Comparison of ENCODE assay signal across 10 cellular contexts in the genomic region with DNA sequence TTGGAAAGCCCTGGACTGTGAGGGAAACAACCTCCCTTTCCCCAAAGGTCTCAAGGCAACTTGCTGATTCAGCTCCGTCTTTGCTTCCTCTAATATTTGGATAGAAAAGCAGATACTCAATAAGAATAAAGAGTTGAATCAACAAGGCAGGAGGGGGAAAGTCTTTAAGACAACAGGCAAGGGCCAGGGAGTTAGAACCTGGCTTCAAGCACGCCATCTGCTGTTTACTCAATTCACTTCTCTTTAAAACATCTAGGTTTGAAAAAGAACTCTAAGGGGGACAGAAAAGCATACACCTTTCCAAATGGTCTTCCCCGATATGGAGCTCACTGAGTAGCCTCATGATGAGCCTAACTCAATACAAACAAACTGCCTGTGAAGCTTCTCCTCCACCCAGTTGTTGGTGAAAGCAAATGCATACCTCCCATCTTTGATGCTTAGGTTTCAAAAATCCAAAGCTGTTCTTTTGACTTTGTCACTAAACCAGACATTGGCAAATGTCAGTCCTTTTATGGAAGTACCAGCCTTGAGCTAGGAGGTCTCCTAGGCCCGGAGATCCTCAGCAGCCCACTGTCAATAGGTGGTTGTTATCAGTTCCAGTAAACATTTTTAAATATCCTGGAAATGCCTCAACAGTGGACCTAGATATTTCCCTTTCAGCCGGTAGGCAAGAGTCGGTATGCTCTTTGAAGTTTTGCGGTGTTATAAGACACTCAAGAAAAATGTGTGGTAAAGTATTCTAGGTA.
A peak's percentile ranks its signal among the peaks of the same experiment; 100 is the strongest.
DNase-seq lines count a peak whose midpoint lies in the region; ATAC-seq and TF ChIP-seq lines count a peak whose summit lies in the region.
"Had no signal": no experiment of that assay in that cellular context is flagged by ENCODE, and none has a peak within 500 bp of the region (broad histone marks: within the 10 kb centered on the region; RNA-seq: fewer than 3 reads in every experiment).

No MANE protein-coding gene starts in this region.

- peaks cover 23% of the 10 kb centered on the region for H3F3A ChIP-seq in neural progenitor cell (ENCODE audit: low read depth)

- no peak for ATAC-seq in HG02610 (IDR thresholded peaks at IDR 0.05; ENCODE audit: unreplicated experiment)
- no peak for ATAC-seq in activated T-cell treated with anti-CD3 and anti-CD28 coated beads, Interleukin-2, amount 50 U/mL, for 4 hours

- H4K20me1 ChIP-seq in neural progenitor cell (ENCODE audit: low read depth) = no peaks in the 10 kb centered on the region

- peak overlapping the region; percentile 77 for H3K27ac ChIP-seq in neural progenitor cell

- no peaks in the 10 kb centered on the region for H3K79me2 ChIP-seq in neural progenitor cell (ENCODE audit: low read depth)

- no peak overlapping the region for H3K4me3 ChIP-seq in Jurkat, Clone E6-1 (ENCODE audit: low read length)
- no peak overlapping the region for H3K4me3 ChIP-seq in neural progenitor cell
- H3K4me3 ChIP-seq: lung had no signal

- H2AFZ ChIP-seq in neural progenitor cell (replicated peaks) = no peak overlapping the region

- peaks cover 2% of the 10 kb centered on the region for H3K36me3 Mint-ChIP-seq in chondrocyte (ENCODE audit: low read depth)
- no peaks in the 10 kb centered on the region for H3K36me3 Mint-ChIP-seq in neural progenitor cell
- no peaks in the 10 kb centered on the region for H3K36me3 Mint-ChIP-seq in activated T-cell treated with anti-CD3 and anti-CD28 coated beads, Interleukin-2, amount 50 U/mL, for 24 hours (ENCODE audit: low read depth)
- no peaks in the 10 kb centered on the region for H3K36me3 Mint-ChIP-seq in activated T-cell treated with anti-CD3 and anti-CD28 coated beads, Interleukin-2, amount 50 U/mL, for 4 hours (ENCODE audit: insufficient read depth)

- H3K4me1 Mint-ChIP-seq in chondrocyte (ENCODE audit: low read depth) = peaks cover 27% of the 10 kb centered on the region
- peaks cover 53% of the 10 kb centered on the region for H3K4me1 Mint-ChIP-seq in neural progenitor cell
- H3K4me1 Mint-ChIP-seq in activated T-cell treated with anti-CD3 and anti-CD28 coated beads, Interleukin-2, amount 50 U/mL, for 24 hours (ENCODE audit: low read depth) = peaks cover 25% of the 10 kb centered on the region
- peaks cover 6% of the 10 kb centered on the region for H3K4me1 Mint-ChIP-seq in activated T-cell treated with anti-CD3 and anti-CD28 coated beads, Interleukin-2, amount 50 U/mL, for 4 hours (ENCODE audit: low read depth)

- H3K4me3 Mint-ChIP-seq in chondrocyte (ENCODE audit: unreplicated experiment) = no peak overlapping the region
- H3K4me3 Mint-ChIP-seq in neural progenitor cell = no peak overlapping the region
- H3K4me3 Mint-ChIP-seq in activated T-cell treated with anti-CD3 and anti-CD28 coated beads, Interleukin-2, amount 50 U/mL, for 24 hours = no peak overlapping the region
- no peak overlapping the region for H3K4me3 Mint-ChIP-seq in activated T-cell treated with anti-CD3 and anti-CD28 coated beads, Interleukin-2, amount 50 U/mL, for 4 hours

- H3K27me3 Mint-ChIP-seq in chondrocyte (ENCODE audit: low read depth) (no peaks in the 10 kb centered on the region), neural progenitor cell (ENCODE audit: insufficient read depth, low read depth) (no peaks in the 10 kb centered on the region)
- H3K27me3 Mint-ChIP-seq in activated T-cell treated with anti-CD3 and anti-CD28 coated beads, Interleukin-2, amount 50 U/mL, for 24 hours = no peaks in the 10 kb centered on the region
- no peaks in the 10 kb centered on the region for H3K27me3 Mint-ChIP-seq in activated T-cell treated with anti-CD3 and anti-CD28 coated beads, Interleukin-2, amount 50 U/mL, for 4 hours (ENCODE audit: low read depth)

- H3K4me1 ChIP-seq in neural progenitor cell = peaks cover 49% of the 10 kb centered on the region

- H3K4me2 ChIP-seq in neural progenitor cell = peak overlapping the region; percentile 4

- H3K9me3 ChIP-seq in neural progenitor cell (ENCODE audit: low read depth) = no peaks in the 10 kb centered on the region

- DNase-seq in ELF-1 (ENCODE audit: low read depth, low spot score) (peak; percentile 52), chondrocyte (ENCODE audit: low spot score) (no peak), neural progenitor cell (ENCODE audit: low spot score) (peak; percentile 22)
- peak; percentile 14 for DNase-seq in Jurkat, Clone E6-1 (ENCODE audit: low read depth, low spot score)
- DNase-seq in activated T-cell treated with anti-CD3 and anti-CD28 coated beads, Interleukin-2, amount 50 U/mL, for 24 hours = no peak
- no peak for DNase-seq in stimulated activated CD4-positive, alpha-beta T cell treated with anti-CD3 and anti-CD28 coated beads, Interleukin-2, amount 100 ng/mL, for 24 hours
- DNase-seq in activated T-cell treated with anti-CD3 and anti-CD28 coated beads, Interleukin-2, amount 50 U/mL, for 4 hours = no peak
- DNase-seq: amniotic stem cell had no signal

- H3K9me3 Mint-ChIP-seq in chondrocyte (ENCODE audit: low read depth) (no peaks in the 10 kb centered on the region), neural progenitor cell (no peaks in the 10 kb centered on the region)
- no peaks in the 10 kb centered on the region for H3K9me3 Mint-ChIP-seq in activated T-cell treated with anti-CD3 and anti-CD28 coated beads, Interleukin-2, amount 50 U/mL, for 24 hours
- no peaks in the 10 kb centered on the region for H3K9me3 Mint-ChIP-seq in activated T-cell treated with anti-CD3 and anti-CD28 coated beads, Interleukin-2, amount 50 U/mL, for 4 hours

- peak overlapping the region; percentile 78 for H3K27ac Mint-ChIP-seq in chondrocyte (ENCODE audit: unreplicated experiment)
- H3K27ac Mint-ChIP-seq in neural progenitor cell = peak overlapping the region; percentile 29
- no peak overlapping the region for H3K27ac Mint-ChIP-seq in activated T-cell treated with anti-CD3 and anti-CD28 coated beads, Interleukin-2, amount 50 U/mL, for 24 hours

- H3K27me3 ChIP-seq in neural progenitor cell = no peaks in the 10 kb centered on the region

- no peak overlapping the region for H3K9ac ChIP-seq in neural progenitor cell

- no peaks in the 10 kb centered on the region for H3K36me3 ChIP-seq in neural progenitor cell

- TF ChIP-seq CTCF in chondrocyte (IDR thresholded peaks at IDR 0.05) = peak; percentile 69
- TF ChIP-seq CTCF in neural progenitor cell (IDR thresholded peaks at IDR 0.05) = peak; percentile 16

Comparison
In these comparisons a context has a peak if more than half of its experiments do, and no peak if none do; other contexts are left out.
1. DNase-seq: peak in ELF-1 (single experiment), Jurkat, Clone E6-1 (single experiment) and neural progenitor cell (single experiment); none in chondrocyte (single experiment), activated T-cell treated with anti-CD3 and anti-CD28 coated beads, Interleukin-2, amount 50 U/mL, for 24 hours (single experiment), stimulated activated CD4-positive, alpha-beta T cell treated with anti-CD3 and anti-CD28 coated beads, Interleukin-2, amount 100 ng/mL, for 24 hours (0 of 2) and activated T-cell treated with anti-CD3 and anti-CD28 coated beads, Interleukin-2, amount 50 U/mL, for 4 hours (single experiment).